22 cellular contexts compared by ENCODE assay signal in genomic region chr6:25428758-25429317, GRCh38.
"Had no signal": no experiment of that assay in that cellular context is flagged by ENCODE, and none has a peak within 500 bp of the region (broad histone marks: within the 10 kb centered on the region; RNA-seq: fewer than 3 reads in every experiment).

No MANE protein-coding gene starts in this region.

- H3K27ac ChIP-seq: coronary artery, gastrocnemius medialis, heart right ventricle, left lung, lower lobe of right lung, parathyroid adenoma, prostate gland, skin epidermis, stomach, thoracic aorta, transverse colon had no signal

- ATAC-seq: gastrocnemius medialis; heart right ventricle; left lung; lower lobe of right lung; naive thymus-derived CD4-positive, alpha-beta T cell; sciatic nerve had no signal

- H3K9me3 ChIP-seq: gastrocnemius medialis, heart right ventricle, left lung, lower lobe of right lung, prostate gland, stomach, thoracic aorta, transverse colon had no signal

- H3K4me3 Mint-ChIP-seq: endodermal cell; memory B cell; naive thymus-derived CD4-positive, alpha-beta T cell; nephron progenitor cell had no signal

- H3K36me3 Mint-ChIP-seq: memory B cell had no signal

- H3K27ac Mint-ChIP-seq: endodermal cell, memory B cell, nephron progenitor cell had no signal

- H3K9ac ChIP-seq: parathyroid adenoma had no signal

- H3K9me3 Mint-ChIP-seq: endodermal cell; memory B cell; naive thymus-derived CD4-positive, alpha-beta T cell; nephron progenitor cell had no signal

- H3K27me3 Mint-ChIP-seq: memory B cell; naive thymus-derived CD4-positive, alpha-beta T cell had no signal

- H3K4me3 ChIP-seq: coronary artery, gastrocnemius medialis, heart right ventricle, left lung, lower lobe of right lung, prostate gland, skin epidermis, stomach, thoracic aorta, transverse colon had no signal

- H3K4me1 Mint-ChIP-seq: memory B cell had no signal

- H3K4me1 ChIP-seq: gastrocnemius medialis, left lung, lower lobe of right lung, parathyroid adenoma, prostate gland, stomach had no signal

- H2AFZ ChIP-seq: parathyroid adenoma had no signal

- DNase-seq: effector CD4-positive, alpha-beta T cell; endodermal cell; erythroblast; gastrocnemius medialis; heart right ventricle; hypothalamus; islet precursor cell; left lung; lower lobe of right lung; naive thymus-derived CD4-positive, alpha-beta T cell; nephron progenitor cell; stimulated activated naive CD4-positive, alpha-beta T cell; stomach; substantia nigra; transverse colon had no signal

- H3K27me3 ChIP-seq: gastrocnemius medialis, heart right ventricle, left lung, stomach, transverse colon had no signal

- H3K36me3 ChIP-seq: gastrocnemius medialis, heart right ventricle, left lung, lower lobe of right lung, prostate gland, stomach, thoracic aorta, transverse colon had no signal

- H3K79me2 ChIP-seq: parathyroid adenoma had no signal
